8 cellular contexts compared by ENCODE assay signal in genomic region chr6:110179406-110180227, GRCh38. TPM values are rescaled to one million over a fixed set of nuclear protein-coding genes. Genes with fewer than 3 reads are reported as not detected.
DNase-seq lines count a peak whose midpoint lies in the region; ATAC-seq, FAIRE-seq and TF ChIP-seq lines count a peak whose summit lies in the region.

Gene WASF1, minus strand, starts transcription at chr6:110179670. Its CDS starts 52,069 bp downstream, at chr6:110127601.

- WGBS in pancreas, 2 donors = 0% methylated on average over 59 to 62 of the region's 62 CpGs
- WGBS in thyroid gland, 2 donors = 0 to 1% methylated on average over 31 to 33 of the region's 62 CpGs

- no peaks in the 10 kb centered on the region for H3K9me3 Mint-ChIP-seq in activated naive CD8-positive, alpha-beta T cell treated with anti-CD3 and anti-CD28 coated beads, Interleukin-2, amount 50 U/mL, for 24 hours

- TF ChIP-seq POLR2A in thyroid gland (IDR thresholded peaks at IDR 0.05) = no peak

- no peaks in the 10 kb centered on the region for H3K9me2 ChIP-seq in SU-DHL-6 (replicated peaks; ENCODE audit: insufficient read depth, low read length)

- H3K4me3 ChIP-seq in SU-DHL-6 (ENCODE audit: insufficient read depth, low read length, poor library complexity, severe bottlenecking) (peak within 1 kb of the TSS; percentile 89), cardiac muscle cell (peak within 1 kb of the TSS; percentile 91), pancreas (peak within 1 kb of the TSS; percentile 55 to 86 (median 80)), thyroid gland (replicated peaks in 1 of 3) (peak within 1 kb of the TSS; percentile 30 to 85 (median 74))

- peak within 1 kb of the TSS; percentile 65 for H3K27ac ChIP-seq in SU-DHL-6 (ENCODE audit: low read depth, low read length)
- peak within 1 kb of the TSS; percentile 98 for H3K27ac ChIP-seq in cardiac muscle cell
- peak within 1 kb of the TSS; percentile 64 to 78 (median 72) for H3K27ac ChIP-seq in pancreas
- peak within 1 kb of the TSS; percentile 55 to 78 (median 73) for H3K27ac ChIP-seq in thyroid gland

- H3K27me3 ChIP-seq in SU-DHL-6 (ENCODE audit: low read length) = no peaks in the 10 kb centered on the region
- no peaks in the 10 kb centered on the region for H3K27me3 ChIP-seq in cardiac muscle cell
- H3K27me3 ChIP-seq in pancreas = no peaks in the 10 kb centered on the region
- H3K27me3 ChIP-seq in thyroid gland = no peaks in the 10 kb centered on the region

- ATAC-seq in HG02763 (IDR thresholded peaks at IDR 0.05; ENCODE audit: unreplicated experiment) (peak; percentile 89), pancreas (peak; percentile 96 to 98 (median 96))
- ATAC-seq in activated naive CD8-positive, alpha-beta T cell treated with anti-CD3 and anti-CD28 coated beads, Interleukin-2, amount 50 U/mL, for 24 hours = peak; percentile 86

- H3K36me3 Mint-ChIP-seq in activated naive CD8-positive, alpha-beta T cell treated with anti-CD3 and anti-CD28 coated beads, Interleukin-2, amount 50 U/mL, for 24 hours (ENCODE audit: low read depth) = no peaks in the 10 kb centered on the region

- TF ChIP-seq CTCF in GM10266 (IDR thresholded peaks at IDR 0.05; ENCODE audit: control insufficient read depth, insufficient read depth, low read depth, missing control alignments) (peak; percentile 7), SU-DHL-6 (IDR thresholded peaks at IDR 0.05; ENCODE audit: insufficient read depth, low read length, poor library complexity, severe bottlenecking) (no peak), cardiac muscle cell (IDR thresholded peaks at IDR 0.05; ENCODE audit: low read depth, low read length) (no peak), pancreas (IDR thresholded peaks at IDR 0.05) (no peak), thyroid gland (IDR thresholded peaks at IDR 0.05) (no peak)

- peaks cover 12% of the 10 kb centered on the region; the same call in 1 of the 2 replicates for H4K20me1 ChIP-seq in SU-DHL-6 (ENCODE audit: low read depth, low read length)

- peak within 1 kb of the TSS; percentile 33 for H3K27ac Mint-ChIP-seq in activated naive CD8-positive, alpha-beta T cell treated with anti-CD3 and anti-CD28 coated beads, Interleukin-2, amount 50 U/mL, for 24 hours

- peak within 1 kb of the TSS; percentile 97 for H3K4me2 ChIP-seq in SU-DHL-6 (ENCODE audit: low read depth, low read length, poor library complexity, severe bottlenecking)

- peak within 1 kb of the TSS; percentile 81 for H3K4me3 Mint-ChIP-seq in activated naive CD8-positive, alpha-beta T cell treated with anti-CD3 and anti-CD28 coated beads, Interleukin-2, amount 50 U/mL, for 24 hours

- peaks cover 4% of the 10 kb centered on the region for H3K4me1 Mint-ChIP-seq in activated naive CD8-positive, alpha-beta T cell treated with anti-CD3 and anti-CD28 coated beads, Interleukin-2, amount 50 U/mL, for 24 hours

- 0 out of 2 replicates have a peak, but pooled peaks cover 4% of the 10 kb centered on the region for H3F3A ChIP-seq in SU-DHL-6 (ENCODE audit: insufficient read depth)

- H2AFZ ChIP-seq in SU-DHL-6 (ENCODE audit: low read depth, low read length, severe bottlenecking) = peak within 1 kb of the TSS; percentile 92

- intact Hi-C loops in pancreas (cut with DNase I) (loop anchor here in 1 of 3 donors (5.0 kb wide), 1 partner anchor 213 kb away; no protein-coding TSS in a partner anchor), thyroid gland (cut with DNase I) (loop anchor here (5.0 to 10.0 kb wide), 2 partner anchors 213 to 485 kb away; partner anchors contain the start of genes AK9 and FIG4)

- H3K27me3 Mint-ChIP-seq in activated naive CD8-positive, alpha-beta T cell treated with anti-CD3 and anti-CD28 coated beads, Interleukin-2, amount 50 U/mL, for 24 hours = peaks cover 4% of the 10 kb centered on the region

- H3K9me3 ChIP-seq in SU-DHL-6 (ENCODE audit: insufficient read depth, low read length) (no peaks in the 10 kb centered on the region), cardiac muscle cell (ENCODE audit: low read depth) (no peaks in the 10 kb centered on the region), pancreas (no peaks in the 10 kb centered on the region), thyroid gland (no peaks in the 10 kb centered on the region)

- H3K4me1 ChIP-seq in cardiac muscle cell (ENCODE audit: low read depth) (peaks cover 19% of the 10 kb centered on the region), pancreas (peaks cover 8 to 33% (median 15%) of the 10 kb centered on the region in 3 donors), thyroid gland (peaks cover 13 to 16% of the 10 kb centered on the region in 2 donors)

- peak; percentile 90 for DNase-seq in GM10266 (ENCODE audit: extremely low spot score)
- DNase-seq in NCI-H1417 (lab: John Stamatoyannopoulos, UW) = peak; percentile 97 to 99 (median 99)
- DNase-seq in activated naive CD8-positive, alpha-beta T cell treated with anti-CD3 and anti-CD28 coated beads, Interleukin-2, amount 50 U/mL, for 24 hours = peak; percentile 89
- DNase-seq in cardiac muscle cell (ENCODE audit: low read depth in 1 of 2, low spot score in 1 of 2) = peak; percentile 97 to 99
- peak; percentile 90 to 95 (median 92) for DNase-seq in pancreas
- DNase-seq in thyroid gland = peak; percentile 93 to 95

- peaks cover 44% of the 10 kb centered on the region for H3K79me2 ChIP-seq in SU-DHL-6 (ENCODE audit: insufficient read depth, low read length)

- H3K36me3 ChIP-seq in SU-DHL-6 (ENCODE audit: low read length) (no peaks in the 10 kb centered on the region), cardiac muscle cell (no peaks in the 10 kb centered on the region), pancreas (no peaks in the 10 kb centered on the region), thyroid gland (no peaks in the 10 kb centered on the region)

- FAIRE-seq in pancreas (lab: Jason Lieb, UNC) = peak; percentile 97

- H3K9ac ChIP-seq in SU-DHL-6 (ENCODE audit: low read length) = peak within 1 kb of the TSS; percentile 77

RNA-seq across cellular contexts. Expression of gene WASF1, which starts in this region (rescaled TPM):
- total RNA-seq in cardiac muscle cell (34.5 and 46.3 TPM in 2 replicates), pancreas (1 to 10 TPM; 1.2 to 5.7 (median 2.1) TPM), thyroid gland (10 to 100 TPM in 2 of 4 donors, 1 to 10 TPM in 2; 2.0 to 13.0 (median 7.7) TPM)
- polyA plus RNA-seq in cardiac muscle cell (70.9 and 77.5 TPM in 2 replicates), pancreas (1 to 10 TPM; 3.8 to 5.0 TPM)

Comparison
In these comparisons a context has a peak if more than half of its experiments do, and no peak if none do; other contexts are left out.
1. Peak in every context shown above with its lines: DNase-seq, ATAC-seq, H3K4me3 ChIP-seq and H3K27ac ChIP-seq.
2. RNA of gene WASF1 (polyA plus RNA-seq): 70.9 to 77.5 TPM in cardiac muscle cell; 3.8 to 5.0 TPM in pancreas; every median in the first group is over 10 times any median in the second.